ENCODE assay signal across 19 cellular contexts in the genomic region with DNA sequence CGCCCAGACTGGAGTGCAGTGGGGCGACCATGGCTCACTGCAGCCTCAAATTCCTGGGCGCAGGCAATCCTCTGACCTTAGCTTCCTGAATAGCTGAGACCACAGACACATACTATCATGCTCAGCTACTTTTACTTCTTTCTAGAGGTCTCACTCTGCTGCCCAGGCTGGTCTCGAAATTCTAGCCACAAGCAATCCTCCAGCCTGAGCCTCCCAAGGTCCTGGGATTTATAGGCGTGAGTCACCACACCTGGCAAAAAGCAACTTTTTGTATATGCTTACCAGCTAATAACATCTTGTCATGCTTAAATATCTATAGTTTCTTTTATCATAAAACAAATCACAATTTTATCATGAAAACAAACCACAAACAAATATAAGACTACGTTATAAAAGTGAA.
"Had no signal": no experiment of that assay in that cellular context is flagged by ENCODE, and none has a peak within 500 bp of the region (broad histone marks: within the 10 kb centered on the region; RNA-seq: fewer than 3 reads in every experiment).

No MANE protein-coding gene starts in this region.

- H3K9me3 Mint-ChIP-seq: endodermal cell, natural killer cell, neural progenitor cell had no signal

- H3K27ac ChIP-seq: coronary artery, hepatocyte, neural progenitor cell, pancreas had no signal

- H3K27me3 Mint-ChIP-seq: progenitor cell of endocrine pancreas had no signal

- H3K36me3 ChIP-seq: neural progenitor cell had no signal

- H3K27me3 ChIP-seq: hepatocyte, neural progenitor cell, pancreas had no signal

- H3K4me3 ChIP-seq: coronary artery, hepatocyte, mucosa of descending colon, neural progenitor cell, pancreas had no signal

- H3K9me3 ChIP-seq: mucosa of descending colon, pancreas had no signal

- H3K4me3 Mint-ChIP-seq: endodermal cell, natural killer cell, neural progenitor cell had no signal

- H3K4me1 ChIP-seq: pancreas had no signal

- H3K27ac Mint-ChIP-seq: endodermal cell, natural killer cell, neural progenitor cell, progenitor cell of endocrine pancreas had no signal

- ATAC-seq: left colon, mucosa of descending colon, natural killer cell, pancreas, right cardiac atrium had no signal

- DNase-seq: effector CD4-positive, alpha-beta T cell; endodermal cell; erythroblast; foreskin melanocyte; left colon; mammary epithelial cell; mucosa of descending colon; natural killer cell; nucleus accumbens; pancreas; right cardiac atrium; small intestine; stimulated activated CD4-positive, alpha-beta T cell treated with anti-CD3 and anti-CD28 coated beads, Interleukin-12 subunit alpha, Interleukin-12 subunit beta, amount 100 ng/mL, for 4 hours; stimulated activated naive CD4-positive, alpha-beta T cell treated with Interleukin-2 at 50 U/mL for 16 hours; trophoblast cell had no signal

- H3K36me3 Mint-ChIP-seq: natural killer cell had no signal
